22 cellular contexts compared by ENCODE assay signal in genomic region chr1:52423055-52423454, GRCh38. TPM values are rescaled to one million over a fixed set of nuclear protein-coding genes. Genes with fewer than 3 reads are reported as not detected.
DNase-seq lines count a peak whose midpoint lies in the region; ATAC-seq and TF ChIP-seq lines count a peak whose summit lies in the region.
"Had no signal": no experiment of that assay in that cellular context is flagged by ENCODE, and none has a peak within 500 bp of the region (broad histone marks: within the 10 kb centered on the region; RNA-seq: fewer than 3 reads in every experiment).

No MANE protein-coding gene starts in this region.

- H3K27ac ChIP-seq in CD4-positive, alpha-beta memory T cell (ENCODE audit: low read depth, low read length) = no peak overlapping the region
- no peak overlapping the region for H3K27ac ChIP-seq in tibial nerve
- H3K27ac ChIP-seq: esophagus squamous epithelium, right atrium auricular region, VCaP had no signal

- peak overlapping the region; percentile 55 for H3K27ac Mint-ChIP-seq in activated CD4-positive, alpha-beta T cell treated with anti-CD3 and anti-CD28 coated beads for 36 hours
- no peak overlapping the region for H3K27ac Mint-ChIP-seq in activated CD4-positive, alpha-beta T cell treated with anti-CD3 and anti-CD28 coated beads, Interleukin-2, amount 10 ng/mL, durations not matched to agents 24 days and 14 days
- H3K27ac Mint-ChIP-seq in CD4-positive, alpha-beta memory T cell = peak overlapping the region in 6 of 7 donors; percentile 38 to 90 (median 65)
- H3K27ac Mint-ChIP-seq in activated CD4-positive, alpha-beta memory T cell treated with anti-CD3 and anti-CD28 coated beads for 36 hours = peak overlapping the region; percentile 58
- peak overlapping the region; percentile 31 to 57 (median 44) for H3K27ac Mint-ChIP-seq in immature natural killer cell
- H3K27ac Mint-ChIP-seq: dendritic cell treated with granulocyte-macrophage colony-stimulating factor and Interleukin-4, amounts not matched to agents 40 ng/mL and 50 ng/mL, for 4 days had no signal

- peaks cover 7% of the 10 kb centered on the region for H3K36me3 ChIP-seq in CD4-positive, alpha-beta memory T cell (ENCODE audit: insufficient read depth, low read length)
- H3K36me3 ChIP-seq in tibial nerve = peaks cover 0 to 69% (median 3%) of the 10 kb centered on the region in 3 donors

- H3K36me3 Mint-ChIP-seq in activated CD4-positive, alpha-beta T cell treated with anti-CD3 and anti-CD28 coated beads for 36 hours (ENCODE audit: low read depth) = peaks cover 48% of the 10 kb centered on the region
- peaks cover 48% of the 10 kb centered on the region for H3K36me3 Mint-ChIP-seq in activated CD4-positive, alpha-beta T cell treated with anti-CD3 and anti-CD28 coated beads, Interleukin-2, amount 10 ng/mL, durations not matched to agents 24 days and 14 days (ENCODE audit: low read depth)
- H3K36me3 Mint-ChIP-seq in CD4-positive, alpha-beta memory T cell = peaks cover 23 to 37% of the 10 kb centered on the region in 2 donors
- peaks cover 28% of the 10 kb centered on the region for H3K36me3 Mint-ChIP-seq in activated CD4-positive, alpha-beta memory T cell treated with anti-CD3 and anti-CD28 coated beads for 36 hours
- H3K36me3 Mint-ChIP-seq in immature natural killer cell = peaks cover 8 to 16% (median 16%) of the 10 kb centered on the region in 3 donors

- no peaks in the 10 kb centered on the region for H3K9me3 Mint-ChIP-seq in activated CD4-positive, alpha-beta T cell treated with anti-CD3 and anti-CD28 coated beads for 36 hours (ENCODE audit: low read depth)
- H3K9me3 Mint-ChIP-seq in activated CD4-positive, alpha-beta T cell treated with anti-CD3 and anti-CD28 coated beads, Interleukin-2, amount 10 ng/mL, durations not matched to agents 24 days and 14 days = no peaks in the 10 kb centered on the region
- no peaks in the 10 kb centered on the region for H3K9me3 Mint-ChIP-seq in CD4-positive, alpha-beta memory T cell
- H3K9me3 Mint-ChIP-seq in activated CD4-positive, alpha-beta memory T cell treated with anti-CD3 and anti-CD28 coated beads for 36 hours = no peaks in the 10 kb centered on the region
- no peaks in the 10 kb centered on the region for H3K9me3 Mint-ChIP-seq in immature natural killer cell
- H3K9me3 Mint-ChIP-seq: dendritic cell treated with granulocyte-macrophage colony-stimulating factor and Interleukin-4, amounts not matched to agents 40 ng/mL and 50 ng/mL, for 4 days; neural crest cell; stimulated activated effector memory CD8-positive, alpha-beta T cell treated with anti-CD3 and anti-CD28 coated beads, Interleukin-12 subunit alpha, Interleukin-12 subunit beta, amount 100 ng/mL, for 72 hours had no signal

- H3K4me3 ChIP-seq in CD4-positive, alpha-beta memory T cell (ENCODE audit: low read length in 2 of 2) = no peak overlapping the region
- no peak overlapping the region for H3K4me3 ChIP-seq in tibial nerve
- H3K4me3 ChIP-seq: esophagus squamous epithelium, mucosa of descending colon, right atrium auricular region had no signal

- ATAC-seq in activated CD4-positive, alpha-beta T cell treated with anti-CD3 and anti-CD28 coated beads for 36 hours = no peak
- no peak for ATAC-seq in HG03354 (IDR thresholded peaks at IDR 0.05; ENCODE audit: poor library complexity, severe bottlenecking, unreplicated experiment)
- ATAC-seq: PC-3 had no signal

- H3K4me3 Mint-ChIP-seq in activated CD4-positive, alpha-beta T cell treated with anti-CD3 and anti-CD28 coated beads for 36 hours = no peak overlapping the region
- H3K4me3 Mint-ChIP-seq in activated CD4-positive, alpha-beta T cell treated with anti-CD3 and anti-CD28 coated beads, Interleukin-2, amount 10 ng/mL, durations not matched to agents 24 days and 14 days = no peak overlapping the region
- H3K4me3 Mint-ChIP-seq in CD4-positive, alpha-beta memory T cell = peak overlapping the region in 1 of 8 donors; percentile 50
- H3K4me3 Mint-ChIP-seq in activated CD4-positive, alpha-beta memory T cell treated with anti-CD3 and anti-CD28 coated beads for 36 hours = no peak overlapping the region
- H3K4me3 Mint-ChIP-seq in immature natural killer cell = no peak overlapping the region
- H3K4me3 Mint-ChIP-seq: dendritic cell treated with granulocyte-macrophage colony-stimulating factor and Interleukin-4, amounts not matched to agents 40 ng/mL and 50 ng/mL, for 4 days; neural crest cell had no signal

- no peaks in the 10 kb centered on the region for H3K27me3 ChIP-seq in CD4-positive, alpha-beta memory T cell (ENCODE audit: insufficient read depth, low read length)
- no peaks in the 10 kb centered on the region for H3K27me3 ChIP-seq in tibial nerve
- H3K27me3 ChIP-seq: esophagus squamous epithelium, right atrium auricular region had no signal

- POLR2A ChIA-PET in activated CD4-positive, alpha-beta T cell treated with anti-CD3 and anti-CD28 coated beads for 36 hours (lab: Charles Lee) = interaction anchor here (1.0 kb wide), 1 partner anchor 181 kb away, joined by 3 read pairs; no protein-coding TSS in a partner anchor
- POLR2A ChIA-PET in CD4-positive, alpha-beta memory T cell (lab: Charles Lee; ENCODE audit: partially characterized antibody) = interaction anchor here (0.6 to 3.2 kb wide), 21 partner anchors 10 to 303 kb away, joined by 3 to 74 read pairs (median 7); partner anchors contain the start of genes CC2D1B, COA7, ORC1 and PRPF38A
- POLR2A ChIA-PET in activated CD4-positive, alpha-beta memory T cell treated with anti-CD3 and anti-CD28 coated beads for 36 hours (lab: Charles Lee) = interaction anchor here (1.1 to 2.0 kb wide), 3 partner anchors 19 to 130 kb away, joined by 3 to 12 read pairs (median 5); partner anchors contain the start of genes CC2D1B, ORC1 and PRPF38A

- no peak for TF ChIP-seq EP300 in tibial nerve (IDR thresholded peaks at IDR 0.05)

- CTCF ChIA-PET in activated CD4-positive, alpha-beta T cell treated with anti-CD3 and anti-CD28 coated beads for 36 hours (lab: Charles Lee) = interaction anchor here (1.2 to 1.6 kb wide), 5 partner anchors 9 to 263 kb away, joined by 3 to 9 read pairs (median 6); partner anchors contain the start of genes ORC1 and PRPF38A
- CTCF ChIA-PET in CD4-positive, alpha-beta memory T cell (lab: Charles Lee; ENCODE audit: partially characterized antibody) = interaction anchor here (0.9 to 2.4 kb wide), 8 partner anchors 12 to 261 kb away, joined by 3 to 11 read pairs (median 3); partner anchors contain the start of genes ORC1, PRPF38A and SHISAL2A
- CTCF ChIA-PET in activated CD4-positive, alpha-beta memory T cell treated with anti-CD3 and anti-CD28 coated beads for 36 hours (lab: Charles Lee) = interaction anchor here (1.0 to 1.6 kb wide), 4 partner anchors 9 to 263 kb away, joined by 3 to 10 read pairs (median 6); partner anchors contain the start of genes ORC1 and PRPF38A

- no peak for TF ChIP-seq POLR2A in tibial nerve (IDR thresholded peaks at IDR 0.05)

- intact Hi-C loops in activated CD4-positive, alpha-beta T cell treated with anti-CD3 and anti-CD28 coated beads for 36 hours (cut with DNase I, micrococcal nuclease) = loop anchor here in 1 of 2 experiments (2.0 to 5.0 kb wide), 2 partner anchors 18 to 264 kb away; partner anchors contain the start of genes ORC1 and PRPF38A
- intact Hi-C loops in activated CD4-positive, alpha-beta T cell treated with anti-CD3 and anti-CD28 coated beads, Interleukin-2, amount 10 ng/mL, durations not matched to agents 24 days and 14 days (cut with micrococcal nuclease) = no loop called here
- intact Hi-C loops in CD4-positive, alpha-beta memory T cell (cut with micrococcal nuclease) = loop anchor here (5.0 kb wide), 1 partner anchor 264 kb away; no protein-coding TSS in a partner anchor
- intact Hi-C loops in activated CD4-positive, alpha-beta memory T cell treated with anti-CD3 and anti-CD28 coated beads for 36 hours (cut with micrococcal nuclease) = loop anchor here (5.0 kb wide), 2 partner anchors 99 to 209 kb away; partner anchors contain the start of gene SHISAL2A

- H3K9me3 ChIP-seq in CD4-positive, alpha-beta memory T cell (ENCODE audit: control insufficient read depth in 1 of 2, low read length in 2 of 2) = no peaks in the 10 kb centered on the region
- no peaks in the 10 kb centered on the region for H3K9me3 ChIP-seq in tibial nerve
- H3K9me3 ChIP-seq: esophagus squamous epithelium, mucosa of descending colon, right atrium auricular region, SK-N-SH had no signal

- DNase-seq in activated CD4-positive, alpha-beta T cell treated with anti-CD3 and anti-CD28 coated beads for 36 hours = no peak
- no peak for DNase-seq in activated CD4-positive, alpha-beta T cell treated with anti-CD3 and anti-CD28 coated beads, Interleukin-2, amount 10 ng/mL, durations not matched to agents 24 days and 14 days
- DNase-seq in CD4-positive, alpha-beta memory T cell = no peak
- no peak for DNase-seq in activated CD4-positive, alpha-beta memory T cell treated with anti-CD3 and anti-CD28 coated beads for 36 hours
- DNase-seq in immature natural killer cell (no peak), COLO668 (lab: John Stamatoyannopoulos, UW; ENCODE audit: unreplicated experiment) (no peak), tibial nerve (ENCODE audit: low spot score in 2 of 2) (no peak)
- DNase-seq: 8988T; esophagus squamous epithelium; mucosa of descending colon; NCI-H1048; NCI-H1694 treated with DMSO at 0.1 percent for 48 hours; NCI-H2171; NK-92 treated with Interleukin-12 subunit alpha and Interleukin-12 subunit beta, amount 100 ng/mL, for 24 hours; PC-3; SK-N-SH had no signal

- H3K27me3 Mint-ChIP-seq in activated CD4-positive, alpha-beta T cell treated with anti-CD3 and anti-CD28 coated beads for 36 hours = no peaks in the 10 kb centered on the region
- no peaks in the 10 kb centered on the region for H3K27me3 Mint-ChIP-seq in activated CD4-positive, alpha-beta T cell treated with anti-CD3 and anti-CD28 coated beads, Interleukin-2, amount 10 ng/mL, durations not matched to agents 24 days and 14 days
- no peaks in the 10 kb centered on the region for H3K27me3 Mint-ChIP-seq in CD4-positive, alpha-beta memory T cell
- no peaks in the 10 kb centered on the region for H3K27me3 Mint-ChIP-seq in activated CD4-positive, alpha-beta memory T cell treated with anti-CD3 and anti-CD28 coated beads for 36 hours
- peaks cover 0 to 8% (median 0%) of the 10 kb centered on the region in 3 donors for H3K27me3 Mint-ChIP-seq in immature natural killer cell (ENCODE audit: low read depth in 3 of 3)
- H3K27me3 Mint-ChIP-seq: dendritic cell treated with granulocyte-macrophage colony-stimulating factor and Interleukin-4, amounts not matched to agents 40 ng/mL and 50 ng/mL, for 4 days had no signal

- H3K4me1 Mint-ChIP-seq in activated CD4-positive, alpha-beta T cell treated with anti-CD3 and anti-CD28 coated beads for 36 hours = peaks cover 48% of the 10 kb centered on the region
- H3K4me1 Mint-ChIP-seq in activated CD4-positive, alpha-beta T cell treated with anti-CD3 and anti-CD28 coated beads, Interleukin-2, amount 10 ng/mL, durations not matched to agents 24 days and 14 days = peaks cover 40% of the 10 kb centered on the region
- H3K4me1 Mint-ChIP-seq in CD4-positive, alpha-beta memory T cell = peaks cover 40 to 60% (median 50%) of the 10 kb centered on the region in 4 donors
- peaks cover 46% of the 10 kb centered on the region for H3K4me1 Mint-ChIP-seq in activated CD4-positive, alpha-beta memory T cell treated with anti-CD3 and anti-CD28 coated beads for 36 hours (ENCODE audit: low read depth)
- peaks cover 18 to 38% of the 10 kb centered on the region in 2 donors for H3K4me1 Mint-ChIP-seq in immature natural killer cell
- H3K4me1 Mint-ChIP-seq: neural crest cell had no signal

- WGBS in tibial nerve, 2 donors = 93 to 96% methylated on average over 2 of the region's 2 CpGs

- H3K4me1 ChIP-seq in CD4-positive, alpha-beta memory T cell (ENCODE audit: insufficient read depth, low read length) = peaks cover 61% of the 10 kb centered on the region
- no peaks in the 10 kb centered on the region for H3K4me1 ChIP-seq in tibial nerve

- no peak for TF ChIP-seq CTCF in tibial nerve (IDR thresholded peaks at IDR 0.05)

RNA-seq across cellular contexts. Expression of gene PRPF38A, which starts 18.7 kb away (rescaled TPM):
- total RNA-seq in activated CD4-positive, alpha-beta T cell treated with anti-CD3 and anti-CD28 coated beads for 36 hours = 100 to 1,000 TPM in 1 of 2 experiments, 10 to 100 TPM in 1; 88.9 to 103 TPM
- total RNA-seq in activated CD4-positive, alpha-beta T cell treated with anti-CD3 and anti-CD28 coated beads, Interleukin-2, amount 10 ng/mL, durations not matched to agents 24 days and 14 days = 106 and 108 TPM in 2 replicates
- total RNA-seq in CD4-positive, alpha-beta memory T cell = 10 to 100 TPM; 69.7 to 70.4 TPM
- polyA plus RNA-seq in CD4-positive, alpha-beta memory T cell = 10 to 100 TPM; 27.5 to 45.8 TPM
- total RNA-seq in activated CD4-positive, alpha-beta memory T cell treated with anti-CD3 and anti-CD28 coated beads for 36 hours = 10 to 100 TPM; 74.6 to 79.7 TPM
- 10 to 100 TPM; 34.3 to 56.6 (median 42.0) TPM for polyA plus RNA-seq in immature natural killer cell
- 10 to 100 TPM; 10.0 to 21.4 (median 14.4) TPM for total RNA-seq in tibial nerve

RNA-seq across cellular contexts. Expression of gene ORC1, which starts 18.8 kb away (rescaled TPM):
- 10 to 100 TPM; 51.0 to 57.9 TPM for total RNA-seq in activated CD4-positive, alpha-beta T cell treated with anti-CD3 and anti-CD28 coated beads for 36 hours
- total RNA-seq in activated CD4-positive, alpha-beta T cell treated with anti-CD3 and anti-CD28 coated beads, Interleukin-2, amount 10 ng/mL, durations not matched to agents 24 days and 14 days = 43.5 and 44.2 TPM in 2 replicates
- 1 to 10 TPM; 1.1 to 1.5 TPM for total RNA-seq in CD4-positive, alpha-beta memory T cell
- polyA plus RNA-seq in CD4-positive, alpha-beta memory T cell = under 1 TPM; 0.16 to 0.25 TPM
- 10 to 100 TPM; 42.5 to 43.0 TPM for total RNA-seq in activated CD4-positive, alpha-beta memory T cell treated with anti-CD3 and anti-CD28 coated beads for 36 hours
- 1 to 10 TPM in 1 of 3 donors, under 1 TPM in 2; 0.46 to 1.2 (median 0.58) TPM for polyA plus RNA-seq in immature natural killer cell
- under 1 TPM; 0.22 to 0.84 (median 0.35) TPM for total RNA-seq in tibial nerve

RNA-seq across cellular contexts. Expression of gene CC2D1B, which starts 57.0 kb away (rescaled TPM):
- 10 to 100 TPM; 22.6 to 25.3 TPM for total RNA-seq in activated CD4-positive, alpha-beta T cell treated with anti-CD3 and anti-CD28 coated beads for 36 hours
- 34.8 and 36.7 TPM in 2 replicates for total RNA-seq in activated CD4-positive, alpha-beta T cell treated with anti-CD3 and anti-CD28 coated beads, Interleukin-2, amount 10 ng/mL, durations not matched to agents 24 days and 14 days
- 10 to 100 TPM; 83.7 to 84.1 TPM for total RNA-seq in CD4-positive, alpha-beta memory T cell
- polyA plus RNA-seq in CD4-positive, alpha-beta memory T cell = 10 to 100 TPM in 1 of 2 donors, 1 to 10 TPM in 1; 2.6 to 14.8 TPM
- 10 to 100 TPM; 27.1 to 33.1 TPM for total RNA-seq in activated CD4-positive, alpha-beta memory T cell treated with anti-CD3 and anti-CD28 coated beads for 36 hours
- 10 to 100 TPM in 1 of 3 donors, 1 to 10 TPM in 2; 4.6 to 15.5 (median 4.8) TPM for polyA plus RNA-seq in immature natural killer cell
- total RNA-seq in tibial nerve = 10 to 100 TPM; 44.0 to 63.5 (median 57.1) TPM

Comparison
In these comparisons a context has a peak if more than half of its experiments do, and no peak if none do; other contexts are left out.
1. RNA of gene ORC1, which starts 18.8 kb away (total RNA-seq): 51.0 to 57.9 TPM in activated CD4-positive, alpha-beta T cell treated with anti-CD3 and anti-CD28 coated beads for 36 hours, 43.5 to 44.2 TPM in activated CD4-positive, alpha-beta T cell treated with anti-CD3 and anti-CD28 coated beads, Interleukin-2, amount 10 ng/mL, durations not matched to agents 24 days and 14 days and 42.5 to 43.0 TPM in activated CD4-positive, alpha-beta memory T cell treated with anti-CD3 and anti-CD28 coated beads for 36 hours; 1.1 to 1.5 TPM in CD4-positive, alpha-beta memory T cell and 0.22 to 0.84 TPM in tibial nerve; every median in the first group is over 10 times any median in the second.